ENCODE assay signal across 1 cellular context in genomic region chr17:81976332-81977210, GRCh38.
TF ChIP-seq lines count a peak whose summit lies in the region.

No MANE protein-coding gene starts in this region.

TF ChIP-seq in HepG2, 621 proteins besides CTCF, POLR2A, EP300 and RAD21 (continued from another document and continues in another):
- peak; percentile 52; the same call in 1 of the 2 replicates for TF ChIP-seq ZNF609 (CRISPR knock-in tag; IDR thresholded peaks at IDR 0.05; ENCODE audit: borderline replicate concordance)
- peak; percentile 35 for TF ChIP-seq TAF15 (IDR thresholded peaks at IDR 0.05; ENCODE audit: low read depth, low read length, poor library complexity, severe bottlenecking)
- no peak for TF ChIP-seq ZNF354B (CRISPR knock-in tag; IDR thresholded peaks at IDR 0.05)
- TF ChIP-seq ZNF773 (CRISPR knock-in tag; IDR thresholded peaks at IDR 0.05; ENCODE audit: borderline replicate concordance), result no peak
- peak; percentile 55; the same call in 1 of the 2 replicates for TF ChIP-seq MTA1 (CRISPR knock-in tag; IDR thresholded peaks at IDR 0.05; ENCODE audit: borderline replicate concordance)
- TF ChIP-seq U2AF2 (IDR thresholded peaks at IDR 0.05; ENCODE audit: low read depth, low read length), result no peak
- no peak for TF ChIP-seq E2F2 (CRISPR knock-in tag; IDR thresholded peaks at IDR 0.05; ENCODE audit: borderline replicate concordance)
- TF ChIP-seq ZBTB7B (CRISPR knock-in tag; IDR thresholded peaks at IDR 0.05), result no peak
- TF ChIP-seq KDM5B (CRISPR knock-in tag; IDR thresholded peaks at IDR 0.05; ENCODE audit: borderline replicate concordance), result peak; percentile 11; the same call in 1 of the 2 replicates
- no peak for TF ChIP-seq ZNF530 (CRISPR knock-in tag; IDR thresholded peaks at IDR 0.05; ENCODE audit: low read depth)
- TF ChIP-seq RBFOX2 (IDR thresholded peaks at IDR 0.05; ENCODE audit: low read depth, low read length), result no peak
- no peak for TF ChIP-seq ZNF326 (CRISPR knock-in tag; IDR thresholded peaks at IDR 0.05; ENCODE audit: borderline replicate concordance)
- TF ChIP-seq HES4 (CRISPR knock-in tag; IDR thresholded peaks at IDR 0.05; ENCODE audit: borderline replicate concordance), result 0 out of 2 replicates have a peak, but pooled peaks have one; percentile 55
- no peak for TF ChIP-seq JARID2 (CRISPR knock-in tag; IDR thresholded peaks at IDR 0.05; ENCODE audit: insufficient replicate concordance)
- TF ChIP-seq ZSCAN12 (CRISPR knock-in tag; IDR thresholded peaks at IDR 0.05), result no peak
- peak; percentile 53; the same call in 1 of the 2 replicates for TF ChIP-seq KDM3A (CRISPR knock-in tag; IDR thresholded peaks at IDR 0.05; ENCODE audit: low read depth)
- no peak for TF ChIP-seq ZNF20 (CRISPR knock-in tag; IDR thresholded peaks at IDR 0.05)
- no peak for TF ChIP-seq ZNF10 (CRISPR knock-in tag; IDR thresholded peaks at IDR 0.05; ENCODE audit: borderline replicate concordance, low read depth)
- TF ChIP-seq KIAA2018 (CRISPR knock-in tag; IDR thresholded peaks at IDR 0.05; ENCODE audit: borderline replicate concordance), result no peak; the same call in 1 of the 2 replicates
- no peak for TF ChIP-seq ZBTB44 (CRISPR knock-in tag; IDR thresholded peaks at IDR 0.05)
- TF ChIP-seq RBAK (CRISPR knock-in tag; IDR thresholded peaks at IDR 0.05), result no peak; the same call in 1 of the 2 replicates
- TF ChIP-seq ONECUT2 (CRISPR knock-in tag; IDR thresholded peaks at IDR 0.05), result peak; percentile 32; the same call in 1 of the 2 replicates
- TF ChIP-seq RORA (CRISPR knock-in tag; IDR thresholded peaks at IDR 0.05), result no peak
- no peak for TF ChIP-seq ZNF883 (CRISPR knock-in tag; IDR thresholded peaks at IDR 0.05; ENCODE audit: not compliant biosample characterization)
- TF ChIP-seq JUN (CRISPR knock-in tag; IDR thresholded peaks at IDR 0.05), result 0 out of 2 replicates have a peak, but pooled peaks have one; percentile 3
- no peak for TF ChIP-seq NFE2L1 (CRISPR knock-in tag; IDR thresholded peaks at IDR 0.05; ENCODE audit: borderline replicate concordance)
- TF ChIP-seq, protein P1, sequence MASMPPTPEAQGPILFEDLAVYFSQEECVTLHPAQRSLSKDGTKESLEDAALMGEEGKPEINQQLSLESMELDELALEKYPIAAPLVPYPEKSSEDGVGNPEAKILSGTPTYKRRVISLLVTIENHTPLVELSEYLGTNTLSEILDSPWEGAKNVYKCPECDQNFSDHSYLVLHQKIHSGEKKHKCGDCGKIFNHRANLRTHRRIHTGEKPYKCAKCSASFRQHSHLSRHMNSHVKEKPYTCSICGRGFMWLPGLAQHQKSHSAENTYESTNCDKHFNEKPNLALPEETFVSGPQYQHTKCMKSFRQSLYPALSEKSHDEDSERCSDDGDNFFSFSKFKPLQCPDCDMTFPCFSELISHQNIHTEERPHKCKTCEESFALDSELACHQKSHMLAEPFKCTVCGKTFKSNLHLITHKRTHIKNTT (CRISPR knock-in tag; IDR thresholded peaks at IDR 0.05), result 0 out of 2 replicates have a peak, but pooled peaks have one; percentile 3
- TF ChIP-seq ZNF431 (CRISPR knock-in tag; IDR thresholded peaks at IDR 0.05; ENCODE audit: borderline replicate concordance, low read depth), result 0 out of 2 replicates have a peak, but pooled peaks have one; percentile 54
- no peak for TF ChIP-seq ZNF788 (CRISPR knock-in tag; IDR thresholded peaks at IDR 0.05; ENCODE audit: borderline replicate concordance)
- TF ChIP-seq ZNF260 (CRISPR knock-in tag; IDR thresholded peaks at IDR 0.05; ENCODE audit: borderline replicate concordance, low read depth), result no peak; the same call in 1 of the 2 replicates
- TF ChIP-seq ZNF703 (CRISPR knock-in tag; IDR thresholded peaks at IDR 0.05; ENCODE audit: borderline replicate concordance), result no peak
- TF ChIP-seq HOXA9 (CRISPR knock-in tag; IDR thresholded peaks at IDR 0.05; ENCODE audit: borderline replicate concordance), result 0 out of 2 replicates have a peak, but pooled peaks have one; percentile 28
- no peak; the same call in 1 of the 2 replicates for TF ChIP-seq ZNF556 (CRISPR knock-in tag; IDR thresholded peaks at IDR 0.05; ENCODE audit: borderline replicate concordance)
- TF ChIP-seq ZNF710 (CRISPR knock-in tag; IDR thresholded peaks at IDR 0.05; ENCODE audit: borderline replicate concordance), result no peak
- TF ChIP-seq, protein P2, sequence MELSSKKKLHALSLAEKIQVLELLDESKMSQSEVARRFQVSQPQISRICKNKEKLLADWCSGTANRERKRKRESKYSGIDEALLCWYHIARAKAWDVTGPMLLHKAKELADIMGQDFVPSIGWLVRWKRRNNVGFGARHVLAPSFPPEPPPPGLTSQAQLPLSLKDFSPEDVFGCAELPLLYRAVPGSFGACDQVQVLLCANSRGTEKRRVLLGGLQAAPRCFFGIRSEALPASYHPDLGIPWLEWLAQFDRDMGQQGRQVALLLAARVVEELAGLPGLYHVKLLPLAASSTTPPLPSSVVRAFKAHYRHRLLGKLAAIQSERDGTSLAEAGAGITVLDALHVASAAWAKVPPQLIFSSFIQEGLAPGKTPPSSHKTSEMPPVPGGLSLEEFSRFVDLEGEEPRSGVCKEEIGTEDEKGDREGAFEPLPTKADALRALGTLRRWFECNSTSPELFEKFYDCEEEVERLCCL (CRISPR knock-in tag; IDR thresholded peaks at IDR 0.05; ENCODE audit: borderline replicate concordance), result no peak
- no peak for TF ChIP-seq CHD4 (IDR thresholded peaks at IDR 0.05; ENCODE audit: borderline replicate concordance, low read length)
- no peak for TF ChIP-seq XBP1 (CRISPR knock-in tag; IDR thresholded peaks at IDR 0.05)
